ENCODE assay signal across 1 cellular context in genomic region chr12:69052613-69053408, GRCh38.
TF ChIP-seq lines count a peak whose summit lies in the region.

No MANE protein-coding gene starts in this region.

TF ChIP-seq in SK-N-SH, 30 proteins besides CTCF, POLR2A, EP300 and RAD21 (continued from another document):
- TF ChIP-seq REST (IDR thresholded peaks at IDR 0.05; ENCODE audit: low read depth, low read length) = no peak
- no peak for TF ChIP-seq NRF1 (IDR thresholded peaks at IDR 0.05; ENCODE audit: low read depth, low read length)
- TF ChIP-seq ZBTB33 (IDR thresholded peaks at IDR 0.05; ENCODE audit: borderline replicate concordance, low read depth) = no peak
- TF ChIP-seq TCF12 (IDR thresholded peaks at IDR 0.05) = peak; percentile 91
- no peak for TF ChIP-seq USF1 (IDR thresholded peaks at IDR 0.05; ENCODE audit: borderline replicate concordance, low read depth)
- TF ChIP-seq RFX5 (IDR thresholded peaks at IDR 0.05; ENCODE audit: low read length) = no peak
- TF ChIP-seq JUND (IDR thresholded peaks at IDR 0.05) = peak; percentile 83
- TF ChIP-seq USF2 (IDR thresholded peaks at IDR 0.05; ENCODE audit: borderline replicate concordance, low read depth, low read length) = no peak
- 0 out of 2 replicates have a peak, but pooled peaks have one; percentile 24 for TF ChIP-seq SIN3A (IDR thresholded peaks at IDR 0.05; ENCODE audit: borderline replicate concordance, low read depth, low read length)
- TF ChIP-seq MXI1 (IDR thresholded peaks at IDR 0.05; ENCODE audit: low read depth, low read length) = no peak
- TF ChIP-seq NFIC (IDR thresholded peaks at IDR 0.05; ENCODE audit: borderline replicate concordance) = peak; percentile 60
